ENCODE assay signal across 13 cellular contexts in the genomic region with DNA sequence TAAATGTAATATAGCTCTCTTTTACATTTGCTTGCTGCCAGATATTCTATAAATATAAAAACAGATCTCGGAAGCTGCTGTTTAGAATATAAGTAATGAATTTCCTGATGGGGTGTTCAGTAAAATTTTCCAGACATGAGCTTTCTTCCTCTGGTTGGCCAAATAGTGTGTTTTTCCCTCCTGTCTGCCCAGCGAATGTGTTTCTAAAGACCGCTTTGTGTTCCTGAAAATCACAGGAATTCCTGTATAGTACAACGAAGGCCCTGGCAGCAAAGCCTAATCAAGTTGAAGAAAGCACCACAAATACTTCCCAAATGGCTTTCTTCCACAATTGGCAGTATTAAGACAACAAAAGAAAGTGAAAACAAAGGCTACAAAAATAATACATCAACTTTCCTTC.
DNase-seq lines count a peak whose midpoint lies in the region; ATAC-seq and TF ChIP-seq lines count a peak whose summit lies in the region.
"Had no signal": no experiment of that assay in that cellular context is flagged by ENCODE, and none has a peak within 500 bp of the region (broad histone marks: within the 10 kb centered on the region; RNA-seq: fewer than 3 reads in every experiment).

No MANE protein-coding gene starts in this region.

- H3K4me3 ChIP-seq in AG10803 (ENCODE audit: low read length) = peak overlapping the region; percentile 10; the same call in 1 of the 2 replicates
- H3K4me3 ChIP-seq: SJSA1 had no signal

- no peaks in the 10 kb centered on the region for H3K27me3 Mint-ChIP-seq in central memory CD8-positive, alpha-beta T cell
- no peaks in the 10 kb centered on the region for H3K27me3 Mint-ChIP-seq in mesothelial cell of epicardium (ENCODE audit: low read depth)
- H3K27me3 Mint-ChIP-seq in stimulated activated memory B cell treated with anti-CD40 and anti-IgM and Interleukin-4, amounts not matched to agents 10 μg/mL and 1 μg/mL and 100 μg/mL, for 72 hours = no peaks in the 10 kb centered on the region

- peak overlapping the region; percentile 22 for H3K27ac Mint-ChIP-seq in central memory CD8-positive, alpha-beta T cell (ENCODE audit: low read depth)
- peak overlapping the region; percentile 57 for H3K27ac Mint-ChIP-seq in mesothelial cell of epicardium
- H3K27ac Mint-ChIP-seq in stimulated activated memory B cell treated with anti-CD40 and anti-IgM and Interleukin-4, amounts not matched to agents 10 μg/mL and 1 μg/mL and 100 μg/mL, for 72 hours = no peak overlapping the region

- H3K4me1 Mint-ChIP-seq in central memory CD8-positive, alpha-beta T cell = peaks cover 97% of the 10 kb centered on the region
- H3K4me1 Mint-ChIP-seq in mesothelial cell of epicardium = peaks cover 90% of the 10 kb centered on the region
- H3K4me1 Mint-ChIP-seq in stimulated activated memory B cell treated with anti-CD40 and anti-IgM and Interleukin-4, amounts not matched to agents 10 μg/mL and 1 μg/mL and 100 μg/mL, for 72 hours = no peaks in the 10 kb centered on the region

- no peaks in the 10 kb centered on the region for H3K9me3 Mint-ChIP-seq in central memory CD8-positive, alpha-beta T cell
- no peaks in the 10 kb centered on the region for H3K9me3 Mint-ChIP-seq in mesothelial cell of epicardium
- H3K9me3 Mint-ChIP-seq in stimulated activated memory B cell treated with anti-CD40 and anti-IgM and Interleukin-4, amounts not matched to agents 10 μg/mL and 1 μg/mL and 100 μg/mL, for 72 hours = no peaks in the 10 kb centered on the region

- no peak for TF ChIP-seq CTCF in AG10803 (conservative IDR thresholded peaks at IDR 0.05; ENCODE audit: low read length)
- no peak for TF ChIP-seq CTCF in mesothelial cell of epicardium (IDR thresholded peaks at IDR 0.05; ENCODE audit: unreplicated experiment)

- peaks cover 6% of the 10 kb centered on the region for H3K36me3 Mint-ChIP-seq in central memory CD8-positive, alpha-beta T cell (ENCODE audit: insufficient read depth)
- H3K36me3 Mint-ChIP-seq in mesothelial cell of epicardium = no peaks in the 10 kb centered on the region
- no peaks in the 10 kb centered on the region for H3K36me3 Mint-ChIP-seq in stimulated activated memory B cell treated with anti-CD40 and anti-IgM and Interleukin-4, amounts not matched to agents 10 μg/mL and 1 μg/mL and 100 μg/mL, for 72 hours

- no peak for ATAC-seq in central memory CD8-positive, alpha-beta T cell (replicated peaks; ENCODE audit: extremely low read depth, poor library complexity, severe bottlenecking)
- no peak for ATAC-seq in HG03354 (IDR thresholded peaks at IDR 0.05; ENCODE audit: poor library complexity, severe bottlenecking, unreplicated experiment)
- ATAC-seq in stimulated activated memory B cell treated with anti-CD40 and anti-IgM and Interleukin-4, amounts not matched to agents 10 μg/mL and 1 μg/mL and 100 μg/mL, for 72 hours = no peak

- H3K4me3 Mint-ChIP-seq in central memory CD8-positive, alpha-beta T cell = no peak overlapping the region
- H3K4me3 Mint-ChIP-seq in mesothelial cell of epicardium = no peak overlapping the region
- no peak overlapping the region for H3K4me3 Mint-ChIP-seq in stimulated activated memory B cell treated with anti-CD40 and anti-IgM and Interleukin-4, amounts not matched to agents 10 μg/mL and 1 μg/mL and 100 μg/mL, for 72 hours

- DNase-seq in AG10803 (ENCODE audit: low read depth) (no peak), COLO829 (ENCODE audit: low spot score) (peak; percentile 48), mesothelial cell of epicardium (ENCODE audit: low spot score in 2 of 2, unreplicated experiment in 2 of 2) (no peak), activated gamma-delta T cell (lab: John Stamatoyannopoulos, UW) (no peak)
- no peak for DNase-seq in central memory CD8-positive, alpha-beta T cell (ENCODE audit: low spot score in 2 of 2)
- DNase-seq: activated CD4-positive, CD25-positive, alpha-beta regulatory T cell; COR-L47; effector CD4-positive, alpha-beta T cell; NCI-H1930; stimulated activated naive CD4-positive, alpha-beta T cell had no signal
